Comparison of ENCODE assay signal across 8 cellular contexts in genomic region chr11:9460322-9461067, GRCh38. TPM values are rescaled to one million over a fixed set of nuclear protein-coding genes. Genes with fewer than 3 reads are reported as not detected.
DNase-seq lines count a peak whose midpoint lies in the region; ATAC-seq, FAIRE-seq and TF ChIP-seq lines count a peak whose summit lies in the region.

ZNF143 (plus strand) TSS chr11:9461012; CDS start chr11:9471309, 10,297 bp downstream.

- H3K4me1 ChIP-seq in right atrium auricular region (peaks cover 0 to 21% of the 10 kb centered on the region in 2 donors), psoas muscle (peaks cover 14% of the 10 kb centered on the region)

- peak within 1 kb of the TSS; percentile 99 to 100 for H3K27ac ChIP-seq in right atrium auricular region
- peak within 1 kb of the TSS; percentile 98 for H3K27ac ChIP-seq in psoas muscle

- DNase-seq in NCI-H187 treated with DMSO at 0.1 percent for 48 hours (lab: John Stamatoyannopoulos, UW), result peak; percentile 98
- DNase-seq in anterior cingulate cortex (lab: John Stamatoyannopoulos, UW), result peak; percentile 96 to 100 (median 100)
- DNase-seq in right atrium auricular region (ENCODE audit: low spot score), result peak; percentile 100
- peak; percentile 100 for DNase-seq in psoas muscle
- DNase-seq in urothelium cell line (ENCODE audit: low spot score), result peak; percentile 96

- peak within 1 kb of the TSS; percentile 85 to 93 for H3K4me3 ChIP-seq in right atrium auricular region
- peak within 1 kb of the TSS; percentile 79 for H3K4me3 ChIP-seq in psoas muscle

- ATAC-seq in GM18499 (IDR thresholded peaks at IDR 0.05; ENCODE audit: insufficient read depth, unreplicated experiment) (peak; percentile 79), HG02943 (IDR thresholded peaks at IDR 0.05; ENCODE audit: low read depth, unreplicated experiment) (peak; percentile 91), psoas muscle (peak; percentile 91 to 95 (median 93))

- H3K27me3 ChIP-seq in right atrium auricular region (no peaks in the 10 kb centered on the region), psoas muscle (ENCODE audit: insufficient read depth in 3 of 3, low read length in 2 of 3) (no peaks in the 10 kb centered on the region)

- FAIRE-seq in urothelium cell line (lab: Jason Lieb, UNC), result no peak

- 0% methylated on average over 43 to 45 of the region's 45 CpGs for WGBS in psoas muscle, 3 donors

- TF ChIP-seq CTCF in right atrium auricular region (IDR thresholded peaks at IDR 0.05), result no peak
- TF ChIP-seq CTCF in psoas muscle (IDR thresholded peaks at IDR 0.05), result no peak

- H3K9me3 ChIP-seq in right atrium auricular region (no peaks in the 10 kb centered on the region), psoas muscle (no peaks in the 10 kb centered on the region)

- intact Hi-C loops in T-helper 2 cell treated with Interferon-gamma antibody and Interleukin-4, amounts not matched to agents 100 ng/mL and 5 ng/mL, for 36 hours (cut with micrococcal nuclease), result loop anchor here (1.0 to 5.0 kb wide), 10 partner anchors 46 to 837 kb away; partner anchors contain the start of genes IPO7, RPL27A, TMEM41B and TMEM9B
- intact Hi-C loops in psoas muscle (cut with DNase I), result no loop called here

- H3K36me3 ChIP-seq in right atrium auricular region, result no peaks in the 10 kb centered on the region
- no peaks in the 10 kb centered on the region for H3K36me3 ChIP-seq in psoas muscle (ENCODE audit: insufficient read depth in 1 of 2, low read depth in 1 of 2)

RNA-seq across cellular contexts. Expression of gene ZNF143, which starts in this region (rescaled TPM):
- 27.4 and 33.4 TPM in 2 replicates for total RNA-seq in T-helper 2 cell treated with Interferon-gamma antibody and Interleukin-4, amounts not matched to agents 100 ng/mL and 5 ng/mL, for 36 hours
- total RNA-seq in right atrium auricular region (10 to 100 TPM; 19.0 to 22.8 TPM), psoas muscle (10 to 100 TPM; 22.6 to 27.9 (median 23.8) TPM)
- polyA plus RNA-seq in psoas muscle, result 10 to 100 TPM; 21.1 to 25.4 (median 25.2) TPM

Comparison
In these comparisons a context has a peak if more than half of its experiments do, and no peak if none do; other contexts are left out.
1. Peak in every context shown above with its lines: DNase-seq, ATAC-seq, H3K4me3 ChIP-seq and H3K27ac ChIP-seq.